Comparison of ENCODE assay signal across 1 cellular context in genomic region chr3:57985977-57986246, GRCh38.
TF ChIP-seq lines count a peak whose summit lies in the region.

No MANE protein-coding gene starts in this region.

TF ChIP-seq in K562, 482 proteins besides CTCF, POLR2A, EP300 and RAD21 (continued from another document):
- peak; percentile 78 for TF ChIP-seq PKNOX1 (IDR thresholded peaks at IDR 0.05)
TF ChIP-seq in K562: peak in this region for 3.
